ENCODE assay signal across 8 cellular contexts in the genomic region with DNA sequence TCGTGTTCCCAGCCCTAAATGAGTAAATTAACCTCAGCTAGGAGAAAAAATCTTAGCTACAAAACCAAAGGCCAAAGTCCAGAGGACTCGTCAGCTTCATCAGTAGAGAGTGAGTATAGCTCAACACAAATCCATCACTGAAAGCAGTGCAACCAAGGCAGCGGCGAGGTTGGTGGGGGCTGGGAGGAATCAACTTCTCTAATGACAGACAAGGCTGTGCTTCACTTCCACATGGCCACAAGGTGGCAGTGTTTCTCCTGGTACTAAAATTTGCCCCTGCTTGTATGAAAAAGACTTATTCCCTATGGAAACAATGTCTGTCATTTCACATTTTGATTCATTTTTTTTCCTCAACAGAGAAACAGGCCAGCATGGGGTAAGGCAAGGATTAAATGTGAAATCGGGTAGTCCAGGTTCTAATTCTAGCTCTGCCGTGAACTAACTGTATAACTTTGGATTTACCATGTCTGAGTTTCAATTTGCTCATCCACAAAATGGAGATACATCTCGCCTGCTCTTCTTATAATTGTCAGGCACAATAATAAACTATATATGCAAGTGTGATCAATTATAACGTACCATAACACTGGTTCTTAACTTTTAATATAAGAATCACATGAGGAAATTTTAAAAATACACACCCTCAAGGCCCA. TPM values are rescaled to one million over a fixed set of nuclear protein-coding genes. Genes with fewer than 3 reads are reported as not detected.
DNase-seq lines count a peak whose midpoint lies in the region; ATAC-seq, FAIRE-seq and TF ChIP-seq lines count a peak whose summit lies in the region.

No MANE protein-coding gene starts in this region.

- H3K27me3 ChIP-seq in KMS-11 (ENCODE audit: insufficient read depth, low read depth) = no peaks in the 10 kb centered on the region
- H3K27me3 ChIP-seq in suprapubic skin = no peaks in the 10 kb centered on the region

- peak; percentile 80 for DNase-seq in DMS53 (lab: John Stamatoyannopoulos, UW)
- DNase-seq in RWPE1 (ENCODE audit: low spot score) = peak; percentile 71
- peak; percentile 57 for DNase-seq in activated T-helper 9 cell treated with anti-CD3 and anti-CD28 coated beads, Interleukin-2, amount 50 U/mL, for 16 hours (ENCODE audit: low read depth)
- DNase-seq in frontal cortex (ENCODE audit: low spot score in 2 of 2) = peak; percentile 44
- DNase-seq in omental fat pad (ENCODE audit: low spot score) = peak; percentile 65
- DNase-seq in suprapubic skin (ENCODE audit: low spot score in 2 of 2) = peak; percentile 83 to 88
- DNase-seq in NCI-H187 treated with DMSO at 0.1 percent for 48 hours (lab: John Stamatoyannopoulos, UW) = no peak

- H3K36me3 ChIP-seq in KMS-11 (ENCODE audit: insufficient read depth) (no peaks in the 10 kb centered on the region), suprapubic skin (no peaks in the 10 kb centered on the region)

- ATAC-seq in omental fat pad (ENCODE audit: low FRiP score) = peak; percentile 72

- H3K4me3 ChIP-seq in KMS-11 (IDR thresholded peaks at IDR 0.05; ENCODE audit: insufficient read depth, low read depth, low read length) = no peak overlapping the region
- no peak overlapping the region for H3K4me3 ChIP-seq in suprapubic skin

- H4K20me1 ChIP-seq in KMS-11 (ENCODE audit: insufficient read depth) = no peaks in the 10 kb centered on the region

- no peak overlapping the region for H2AFZ ChIP-seq in KMS-11 (ENCODE audit: low read depth)

- WGBS in suprapubic skin = 34% methylated on average over 8 of the region's 8 CpGs

- CTCF ChIA-PET in RWPE1 (lab: Yijun Ruan, JAX) = interaction anchor here (0.6 to 3.0 kb wide), 24 partner anchors 8 to 852 kb away, joined by 3 to 20 read pairs (median 4); a partner anchor contains a TSS

- FAIRE-seq in frontal cortex (lab: Jason Lieb, UNC) = no peak

- H3K79me2 ChIP-seq in KMS-11 (ENCODE audit: insufficient read depth, low read depth) = no peaks in the 10 kb centered on the region

- POLR2A ChIA-PET in RWPE1 (lab: Yijun Ruan, JAX; ENCODE audit: low non-redundant PET) = no interaction called here

- peak; percentile 93 for TF ChIP-seq CTCF in KMS-11 (conservative IDR thresholded peaks at IDR 0.05; ENCODE audit: low read depth, low read length)
- TF ChIP-seq CTCF in RWPE1 (conservative IDR thresholded peaks at IDR 0.05; ENCODE audit: low read depth) = peak; percentile 84
- TF ChIP-seq CTCF in omental fat pad (IDR thresholded peaks at IDR 0.05) = peak in 2 of 3 donors; percentile 50 to 51
- peak; percentile 81 to 94 for TF ChIP-seq CTCF in suprapubic skin (IDR thresholded peaks at IDR 0.05)

- no peak for TF ChIP-seq POLR2A in suprapubic skin (IDR thresholded peaks at IDR 0.05)

- peaks cover 29% of the 10 kb centered on the region for H3K4me1 ChIP-seq in KMS-11 (ENCODE audit: low read depth, poor library complexity, severe bottlenecking)
- H3K4me1 ChIP-seq in suprapubic skin = peaks cover 33% of the 10 kb centered on the region

- peak overlapping the region; percentile 16; the same call in 1 of the 2 replicates for H3K4me2 ChIP-seq in KMS-11

- TF ChIP-seq EP300 in suprapubic skin (IDR thresholded peaks at IDR 0.05) = no peak

- no peaks in the 10 kb centered on the region for H3K9me3 ChIP-seq in suprapubic skin

- H3K9ac ChIP-seq in KMS-11 = no peak overlapping the region

- H3K27ac ChIP-seq in KMS-11 (no peak overlapping the region), RWPE1 (no peak overlapping the region), suprapubic skin (no peak overlapping the region)

RNA-seq across cellular contexts. Expression of a gene that starts 39.3 kb away (rescaled TPM):
- total RNA-seq in frontal cortex (1.6 TPM), omental fat pad (10 to 100 TPM; 23.3 to 92.5 (median 46.7) TPM), suprapubic skin (10 to 100 TPM; 17.8 to 60.2 (median 42.6) TPM)
